ENCODE assay signal across 13 cellular contexts in genomic region chr6:143700684-143701342, GRCh38. TPM values are rescaled to one million over a fixed set of nuclear protein-coding genes. Genes with fewer than 3 reads are reported as not detected.
DNase-seq lines count a peak whose midpoint lies in the region; ATAC-seq and TF ChIP-seq lines count a peak whose summit lies in the region.
"Had no signal": no experiment of that assay in that cellular context is flagged by ENCODE, and none has a peak within 500 bp of the region (broad histone marks: within the 10 kb centered on the region; RNA-seq: fewer than 3 reads in every experiment).

No MANE protein-coding gene starts in this region.

- H3K27ac Mint-ChIP-seq in natural killer cell treated with Interleukin-12 subunit alpha and Interleukin-12 subunit beta and Interleukin-15 and Interleukin-18, amount 100 ng/mL, for 72 hours: no peak overlapping the region

- no peak overlapping the region for H3K4me3 Mint-ChIP-seq in natural killer cell treated with Interleukin-12 subunit alpha and Interleukin-12 subunit beta and Interleukin-15 and Interleukin-18, amount 100 ng/mL, for 72 hours

- H3K27ac ChIP-seq in right atrium auricular region: peak overlapping the region; percentile 28 to 41

- DNase-seq in NCI-H146 (lab: John Stamatoyannopoulos, UW) (peak; percentile 88), cardiac fibroblast (ENCODE audit: low read depth in 2 of 2) (peak; percentile 72 to 75), right atrium auricular region (ENCODE audit: low spot score) (no peak), smooth muscle cell of the brain vasculature (ENCODE audit: low read depth, low spot score) (peak; percentile 87), RKO (ENCODE audit: low spot score) (no peak), C1 segment of cervical spinal cord (lab: John Stamatoyannopoulos, UW) (no peak)
- DNase-seq in stimulated activated CD4-positive, alpha-beta T cell treated with anti-CD3 and anti-CD28 coated beads, Interleukin-1b, Interleukin-23, amount 100 ng/mL, for 48 hours: no peak
- no peak for DNase-seq in natural killer cell treated with Interleukin-12 subunit alpha and Interleukin-12 subunit beta and Interleukin-15 and Interleukin-18, amount 100 ng/mL, for 72 hours (ENCODE audit: low spot score)
- DNase-seq: activated CD4-positive, alpha-beta T cell treated with anti-CD3 and anti-CD28 coated beads for 1 hour; activated effector memory CD4-positive, alpha-beta T cell treated with anti-CD3 and anti-CD28 coated beads, Interleukin-2, amount 50 U/mL, for 16 hours; DMS153; dorsolateral prefrontal cortex; NCI-H1694 had no signal

- peaks cover 13 to 22% of the 10 kb centered on the region in 2 donors for H3K4me1 Mint-ChIP-seq in natural killer cell treated with Interleukin-12 subunit alpha and Interleukin-12 subunit beta and Interleukin-15 and Interleukin-18, amount 100 ng/mL, for 72 hours (ENCODE audit: low read depth in 2 of 2)

- H3K36me3 Mint-ChIP-seq in natural killer cell treated with Interleukin-12 subunit alpha and Interleukin-12 subunit beta and Interleukin-15 and Interleukin-18, amount 100 ng/mL, for 72 hours: no peaks in the 10 kb centered on the region

- H3K4me1 ChIP-seq in right atrium auricular region: peaks cover 0 to 59% of the 10 kb centered on the region in 2 donors

- no peak for ATAC-seq in natural killer cell treated with Interleukin-12 subunit alpha and Interleukin-12 subunit beta and Interleukin-15 and Interleukin-18, amount 100 ng/mL, for 72 hours

- H3K27me3 Mint-ChIP-seq in natural killer cell treated with Interleukin-12 subunit alpha and Interleukin-12 subunit beta and Interleukin-15 and Interleukin-18, amount 100 ng/mL, for 72 hours: no peaks in the 10 kb centered on the region

- H3K4me3 ChIP-seq in cardiac fibroblast (replicated peaks in 1 of 2; ENCODE audit: low read depth in 2 of 2, low read length in 2 of 2) (no peak overlapping the region), right atrium auricular region (no peak overlapping the region)

- no peaks in the 10 kb centered on the region for H3K9me3 Mint-ChIP-seq in natural killer cell treated with Interleukin-12 subunit alpha and Interleukin-12 subunit beta and Interleukin-15 and Interleukin-18, amount 100 ng/mL, for 72 hours

- no peaks in the 10 kb centered on the region for H3K27me3 ChIP-seq in right atrium auricular region
- H3K27me3 ChIP-seq: dorsolateral prefrontal cortex had no signal

- H3K36me3 ChIP-seq in right atrium auricular region: no peaks in the 10 kb centered on the region

- H3K9me3 ChIP-seq in right atrium auricular region: no peaks in the 10 kb centered on the region

- TF ChIP-seq CTCF in cardiac fibroblast (IDR thresholded peaks at IDR 0.05; ENCODE audit: low read depth, low read length): no peak
- TF ChIP-seq CTCF in right atrium auricular region (IDR thresholded peaks at IDR 0.05): no peak

RNA-seq across cellular contexts. Expression of gene PHACTR2, which starts 23.0 kb away (rescaled TPM):
- total RNA-seq in right atrium auricular region: 10 to 100 TPM; 47.6 to 54.4 TPM
- 10 to 100 TPM; 19.9 to 23.6 TPM for total RNA-seq in natural killer cell treated with Interleukin-12 subunit alpha and Interleukin-12 subunit beta and Interleukin-15 and Interleukin-18, amount 100 ng/mL, for 72 hours

Comparison
In these comparisons a context has a peak if more than half of its experiments do, and no peak if none do; other contexts are left out.
1. DNase-seq: peak in NCI-H146 (single experiment), cardiac fibroblast (2 of 2) and smooth muscle cell of the brain vasculature (single experiment); none in right atrium auricular region (single experiment), stimulated activated CD4-positive, alpha-beta T cell treated with anti-CD3 and anti-CD28 coated beads, Interleukin-1b, Interleukin-23, amount 100 ng/mL, for 48 hours (single experiment), natural killer cell treated with Interleukin-12 subunit alpha and Interleukin-12 subunit beta and Interleukin-15 and Interleukin-18, amount 100 ng/mL, for 72 hours (single experiment), RKO (single experiment) and C1 segment of cervical spinal cord (0 of 14).